ENCODE assay signal across 25 cellular contexts in genomic region chr11:109838034-109838433, GRCh38.
"Had no signal": no experiment of that assay in that cellular context is flagged by ENCODE, and none has a peak within 500 bp of the region (broad histone marks: within the 10 kb centered on the region; RNA-seq: fewer than 3 reads in every experiment).

No MANE protein-coding gene starts in this region.

- H3K27me3 ChIP-seq: MG63, SJSA1 had no signal

- H3K36me3 ChIP-seq: MG63, SJSA1 had no signal

- H3K4me2 ChIP-seq: SK-N-SH had no signal

- FAIRE-seq: RCC 7860 had no signal

- H3K4me3 ChIP-seq: MG63, SJSA1 had no signal

- H3K4me1 ChIP-seq: SJSA1 had no signal

- DNase-seq: KBM-7; MG63; NCI-H1092; NCI-H1105 treated with DMSO at 0.1 percent for 48 hours; NCI-H1417 treated with DMSO at 0.1 percent for 48 hours; NCI-H146; NCI-H1694 treated with DMSO at 0.1 percent for 48 hours; NCI-H1930; NCI-H2081; NCI-H2107; NCI-H2227 treated with DMSO at 0.1 percent for 48 hours; NCI-H446; NCI-H510A treated with DMSO at 0.1 percent for 48 hours; NCI-H69; NCI-H774; NK-92 treated with Interleukin-12 subunit alpha and Interleukin-12 subunit beta, amount 100 ng/mL, for 24 hours; Right ventricle myocardium superior; RPMI8226; SIG-M5; SK-N-SH; SW 1271; T-cell had no signal

- H3K9me3 ChIP-seq: MG63, SJSA1, SK-N-SH had no signal

- H3K27ac ChIP-seq: HL-60, SJSA1 had no signal

- ATAC-seq: T-cell had no signal

- H3K9ac ChIP-seq: SK-N-SH had no signal

- H3K9me2 ChIP-seq: SK-N-SH had no signal
